In the genomic region with DNA sequence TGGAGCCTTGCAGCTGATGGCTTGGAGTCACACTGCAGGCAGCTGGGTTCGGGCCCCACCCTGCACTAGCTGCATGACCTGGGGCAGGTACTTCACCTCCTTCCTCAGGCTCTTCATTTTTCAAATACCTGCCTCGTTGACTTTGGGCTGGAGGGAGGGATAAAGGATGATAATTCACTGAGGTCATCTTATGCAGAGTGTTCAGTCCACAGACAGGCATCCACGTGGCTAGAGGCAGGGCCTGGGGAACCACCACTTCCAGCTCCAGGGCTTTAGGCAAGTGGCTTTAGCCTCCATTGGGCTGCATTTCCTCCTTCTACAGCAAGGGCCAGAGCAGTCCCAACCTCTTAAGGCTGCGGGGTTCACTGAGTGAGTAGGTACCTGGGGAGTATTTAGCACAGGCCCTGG, we compare ENCODE assay signal across 18 cellular contexts.
A peak's percentile ranks its signal among the peaks of the same experiment; 100 is the strongest.
DNase-seq lines count a peak whose midpoint lies in the region; ATAC-seq and TF ChIP-seq lines count a peak whose summit lies in the region.
"Had no signal": no experiment of that assay in that cellular context is flagged by ENCODE, and none has a peak within 500 bp of the region (broad histone marks: within the 10 kb centered on the region; RNA-seq: fewer than 3 reads in every experiment).

No MANE protein-coding gene starts in this region.

- no peak overlapping the region for H2AFZ ChIP-seq in osteoblast (ENCODE audit: low read length)

- H3K27ac ChIP-seq in epithelial cell of prostate (peak overlapping the region; percentile 84), osteoblast (ENCODE audit: low read depth, low read length) (peak overlapping the region; percentile 47)
- H3K27ac ChIP-seq: 22Rv1 had no signal

- peaks cover 24% of the 10 kb centered on the region for H3K4me1 ChIP-seq in osteoblast (ENCODE audit: insufficient read depth, low read length)

- ATAC-seq in GM18505 (IDR thresholded peaks at IDR 0.05; ENCODE audit: unreplicated experiment) (no peak), HG02970 (IDR thresholded peaks at IDR 0.05; ENCODE audit: low FRiP score, unreplicated experiment) (no peak)
- ATAC-seq: mucosa of descending colon had no signal

- no peak for TF ChIP-seq POLR2A in GM18505 (IDR thresholded peaks at IDR 0.05; ENCODE audit: borderline replicate concordance, extremely low read depth, insufficient read depth, insufficient read length)

- peaks cover 95% of the 10 kb centered on the region for H3K79me2 ChIP-seq in osteoblast (ENCODE audit: insufficient read depth, low read length)

- H3K36me3 ChIP-seq in osteoblast (ENCODE audit: insufficient read depth, low read length) = peaks cover 6% of the 10 kb centered on the region
- H3K36me3 ChIP-seq: thyroid gland had no signal

- H3K4me2 ChIP-seq in osteoblast (ENCODE audit: insufficient read depth, low read length) = no peak overlapping the region

- no peaks in the 10 kb centered on the region for H3K9me3 ChIP-seq in osteoblast (ENCODE audit: low read depth, low read length)
- H3K9me3 ChIP-seq: mucosa of descending colon, thyroid gland had no signal

- H4K20me1 ChIP-seq in osteoblast (ENCODE audit: insufficient read depth, low read length) = no peaks in the 10 kb centered on the region

- no peak for TF ChIP-seq CTCF in osteoblast (IDR thresholded peaks at IDR 0.05; ENCODE audit: extremely low read depth, low read depth, low read length)

- no peaks in the 10 kb centered on the region for H3K27me3 ChIP-seq in osteoblast (ENCODE audit: insufficient read depth, low read length)
- H3K27me3 ChIP-seq: thyroid gland had no signal

- no peak overlapping the region for H3K4me3 ChIP-seq in osteoblast (ENCODE audit: insufficient read depth, low read length)
- H3K4me3 ChIP-seq: mucosa of descending colon, thyroid gland had no signal

- peak; percentile 34 for DNase-seq in DMS53 (lab: John Stamatoyannopoulos, UW)
- DNase-seq in DMS53 treated with DMSO at 0.1 percent for 48 hours (lab: John Stamatoyannopoulos, UW; ENCODE audit: unreplicated experiment) = no peak
- peak; percentile 35 for DNase-seq in NCI-H69 (lab: John Stamatoyannopoulos, UW)
- no peak for DNase-seq in epithelial cell of prostate (ENCODE audit: low read depth, low spot score)
- DNase-seq in osteoblast (ENCODE audit: insufficient read length, low spot score, missing footprints) = no peak
- no peak for DNase-seq in activated CD4-positive, CD25-positive, alpha-beta regulatory T cell (lab: John Stamatoyannopoulos, UW)
- DNase-seq: amniotic stem cell; CD4-positive, alpha-beta T cell; GDM1; immature natural killer cell; mucosa of descending colon; NCI-H187 treated with DMSO at 0.1 percent for 48 hours; NCI-H748 treated with DMSO at 0.1 percent for 48 hours; stimulated activated CD4-positive, alpha-beta T cell treated with anti-CD3 and anti-CD28 coated beads, Interleukin-4, amount 100 ng/mL, for 4 hours had no signal

Comparison
In these comparisons a context has a peak if more than half of its experiments do, and no peak if none do; other contexts are left out.
1. DNase-seq: peak in DMS53 (single experiment) and NCI-H69 (single experiment); none in DMS53 treated with DMSO at 0.1 percent for 48 hours (single experiment), epithelial cell of prostate (single experiment), osteoblast (single experiment) and activated CD4-positive, CD25-positive, alpha-beta regulatory T cell (0 of 4).